In genomic region chr2:148644885-148645134, GRCh38 we compare ENCODE assay signal across 8 cellular contexts. TPM values are rescaled to one million over a fixed set of nuclear protein-coding genes. Genes with fewer than 3 reads are reported as not detected.
A peak's percentile ranks its signal among the peaks of the same experiment; 100 is the strongest.
DNase-seq lines count a peak whose midpoint lies in the region; ATAC-seq, FAIRE-seq and TF ChIP-seq lines count a peak whose summit lies in the region.

No MANE protein-coding gene starts in this region.

- TF ChIP-seq EP300 in suprapubic skin (IDR thresholded peaks at IDR 0.05), result no peak

- peaks cover 44% of the 10 kb centered on the region for H3K79me2 ChIP-seq in keratinocyte (ENCODE audit: control insufficient read depth, insufficient read depth, low read length)

- H3K27ac ChIP-seq in keratinocyte (ENCODE audit: control insufficient read depth, insufficient read depth, low read length) (peak overlapping the region; percentile 93), suprapubic skin (peak overlapping the region; percentile 100)

- WGBS in suprapubic skin, result no CpG with 5 or more reads among the region's 27 CpGs

- H3K9me3 ChIP-seq in adipocyte (ENCODE audit: control insufficient read depth, low read length) (no peaks in the 10 kb centered on the region), keratinocyte (ENCODE audit: control insufficient read depth, low read depth, low read length) (no peaks in the 10 kb centered on the region), suprapubic skin (no peaks in the 10 kb centered on the region)

- FAIRE-seq in keratinocyte (lab: Jason Lieb, UNC), result no peak

- no peak for TF ChIP-seq POLR2A in suprapubic skin (IDR thresholded peaks at IDR 0.05)
- no peak for TF ChIP-seq POLR2A in erythroblast (IDR thresholded peaks at IDR 0.05; ENCODE audit: low read length)

- TF ChIP-seq CTCF in keratinocyte (optimal IDR thresholded peaks at IDR 0.05 in 1 of 3, IDR thresholded peaks at IDR 0.05 in 1 of 3, conservative IDR thresholded peaks at IDR 0.05 in 1 of 3; ENCODE audit: extremely low read depth in 1 of 3, insufficient read depth in 2 of 3, low read length in 3 of 3), result no peak
- no peak for TF ChIP-seq CTCF in suprapubic skin (IDR thresholded peaks at IDR 0.05)

- H3K4me3 ChIP-seq in adipocyte (ENCODE audit: low read length) (peak overlapping the region; percentile 94), keratinocyte (ENCODE audit: control insufficient read depth in 2 of 3, extremely low read depth in 1 of 3, insufficient read depth in 2 of 3, low read depth in 1 of 3, low read length in 3 of 3) (peak overlapping the region; percentile 76 to 97 (median 93)), suprapubic skin (peak overlapping the region; percentile 97)

- no peak for DNase-seq in Right ventricle myocardium inferior (ENCODE audit: missing footprints)
- no peak for DNase-seq in cardiac septum (ENCODE audit: low spot score)
- no peak for DNase-seq in adipocyte (ENCODE audit: low read depth)
- DNase-seq in keratinocyte (ENCODE audit: low read depth, low spot score), result no peak
- DNase-seq in suprapubic skin (ENCODE audit: low spot score in 2 of 2), result no peak
- DNase-seq in stimulated activated CD4-positive, alpha-beta T cell treated with anti-CD3 and anti-CD28 coated beads, Interleukin-4, amount 100 ng/mL, for 4 hours, result no peak
- DNase-seq in erythroblast (lab: John Stamatoyannopoulos, UW), result no peak

- intact Hi-C loops in Right ventricle myocardium inferior (cut with DNase I) (loop anchor here (2.0 to 10.0 kb wide), 3 partner anchors 30 to 620 kb away; partner anchors contain the start of genes MBD5 and ORC4), cardiac septum (cut with DNase I) (loop anchor here (1.0 to 10.0 kb wide), 6 partner anchors 30 to 940 kb away; partner anchors contain the start of genes KIF5C, MMADHC and ORC4)

- dilution Hi-C loops in keratinocyte (cut with MboI; ENCODE audit: extremely low pct_ligation_motif_present, low sequenced_read_pairs), result no loop called here

- peak; percentile 75 for ATAC-seq in Right ventricle myocardium inferior
- ATAC-seq in HG03196 (IDR thresholded peaks at IDR 0.05; ENCODE audit: unreplicated experiment), result peak; percentile 29

- H4K20me1 ChIP-seq in keratinocyte (ENCODE audit: control insufficient read depth, extremely low read depth, insufficient read depth, low read length), result peaks cover 6% of the 10 kb centered on the region

- H3K36me3 ChIP-seq in adipocyte (ENCODE audit: control insufficient read depth, insufficient read depth, low read length, severe bottlenecking) (no peaks in the 10 kb centered on the region), keratinocyte (ENCODE audit: control insufficient read depth in 2 of 2, extremely low read depth in 1 of 2, insufficient read depth in 2 of 2, low read length in 2 of 2) (no peaks in the 10 kb centered on the region), suprapubic skin (no peaks in the 10 kb centered on the region)

- H3K4me1 ChIP-seq in adipocyte (ENCODE audit: control insufficient read depth, insufficient read depth, low read length), result peaks cover 12% of the 10 kb centered on the region
- peaks cover 15% of the 10 kb centered on the region for H3K4me1 ChIP-seq in keratinocyte (ENCODE audit: control insufficient read depth, extremely low read depth, insufficient read depth, low read length)
- peaks cover 28% of the 10 kb centered on the region for H3K4me1 ChIP-seq in suprapubic skin

- H3K27me3 ChIP-seq in adipocyte (replicated peaks; ENCODE audit: control insufficient read depth, insufficient read depth, low read length), result peaks cover 18% of the 10 kb centered on the region
- H3K27me3 ChIP-seq in keratinocyte (ENCODE audit: control insufficient read depth, extremely low read depth, insufficient read depth, low read length), result no peaks in the 10 kb centered on the region
- no peaks in the 10 kb centered on the region for H3K27me3 ChIP-seq in suprapubic skin

- H3K9ac ChIP-seq in adipocyte (ENCODE audit: low read length) (peak overlapping the region; percentile 95), keratinocyte (ENCODE audit: control insufficient read depth, extremely low read depth, insufficient read depth, low read length) (peak overlapping the region; percentile 94)

- H3K4me2 ChIP-seq in keratinocyte (ENCODE audit: control insufficient read depth, extremely low read depth, insufficient read depth, low read depth, low read length), result no peak overlapping the region

- no peaks in the 10 kb centered on the region for H3K9me1 ChIP-seq in keratinocyte (ENCODE audit: control insufficient read depth, extremely low read depth, insufficient read depth, low read length)

- H2AFZ ChIP-seq in keratinocyte (ENCODE audit: control insufficient read depth, low read length), result peak overlapping the region; percentile 98

RNA-seq across cellular contexts. Expression of gene EPC2, which starts 0.3 kb away (rescaled TPM):
- total RNA-seq in Right ventricle myocardium inferior (18.6 TPM), cardiac septum (27.5 TPM), suprapubic skin (10 to 100 TPM; 22.9 to 30.3 (median 26.9) TPM)
- polyA plus RNA-seq in keratinocyte, result 9.4 to 13.1 TPM (median 9.6 TPM) in 3 replicates
- polyA plus RNA-seq in keratinocyte (2011; ENCODE audit: low read depth), result 18.7 TPM
- polyA plus RNA-seq in keratinocyte (2011; cell fraction: cytosol; rRNA removed), result 6.7 and 11.2 TPM in 2 replicates
- 11.2 and 12.3 TPM in 2 replicates for polyA plus RNA-seq in keratinocyte (2011; cell fraction: nucleus; rRNA removed)
- 8.7 and 8.8 TPM in 2 replicates for polyA plus RNA-seq in keratinocyte (2012; ENCODE audit: low replicate concordance)
- 7.9 to 25.5 TPM (median 14.2 TPM) in 3 replicates for polyA minus RNA-seq in keratinocyte
- 8.2 TPM for polyA minus RNA-seq in keratinocyte (2011; cell fraction: cytosol; rRNA and poly(A)+ RNA removed)
- polyA minus RNA-seq in keratinocyte (2011; cell fraction: nucleus; rRNA and poly(A)+ RNA removed), result 12.2 and 29.2 TPM in 2 replicates
